In genomic region chr3:72520205-72520604, GRCh38 we compare ENCODE assay signal across 25 cellular contexts.
DNase-seq lines count a peak whose midpoint lies in the region; ATAC-seq, FAIRE-seq and TF ChIP-seq lines count a peak whose summit lies in the region.
"Had no signal": no experiment of that assay in that cellular context is flagged by ENCODE, and none has a peak within 500 bp of the region (broad histone marks: within the 10 kb centered on the region; RNA-seq: fewer than 3 reads in every experiment).

No MANE protein-coding gene starts in this region.

- H3K4me3 ChIP-seq in neutrophil (ENCODE audit: low read depth in 1 of 2, low read length in 1 of 2): no peak overlapping the region
- H3K4me3 ChIP-seq: adrenal gland, MG63, prostate gland had no signal

- H3K27me3 Mint-ChIP-seq in activated T-cell treated with anti-CD3 and anti-CD28 coated beads, Interleukin-2, amount 50 U/mL, for 24 hours: no peaks in the 10 kb centered on the region
- H3K27me3 Mint-ChIP-seq in activated T-helper 1 cell treated with anti-CD3 and anti-CD28 coated beads, Interleukin-12 subunit alpha, Interleukin-12 subunit beta, Interleukin-2, Interleukin-4 antibody, amounts not matched to agents 30 ng/mL and 10 ng/mL and 1 ng/mL, durations not matched to agents 14 hours and 24 hours and 36 hours (ENCODE audit: insufficient read depth): no peaks in the 10 kb centered on the region
- H3K27me3 Mint-ChIP-seq: memory B cell had no signal

- TF ChIP-seq CTCF in neutrophil (IDR thresholded peaks at IDR 0.05): no peak

- no peak for ATAC-seq in HG03469 (IDR thresholded peaks at IDR 0.05; ENCODE audit: unreplicated experiment)

- peak; percentile 46 for FAIRE-seq in GM12892 (lab: Jason Lieb, UNC)
- FAIRE-seq: RCC 7860 had no signal

- H3K27ac ChIP-seq in neutrophil: peak overlapping the region; percentile 47
- H3K27ac ChIP-seq: adrenal gland, prostate gland had no signal

- H3K4me1 Mint-ChIP-seq in activated T-cell treated with anti-CD3 and anti-CD28 coated beads, Interleukin-2, amount 50 U/mL, for 24 hours (ENCODE audit: low read depth): peaks cover 48% of the 10 kb centered on the region
- H3K4me1 Mint-ChIP-seq in activated T-helper 1 cell treated with anti-CD3 and anti-CD28 coated beads, Interleukin-12 subunit alpha, Interleukin-12 subunit beta, Interleukin-2, Interleukin-4 antibody, amounts not matched to agents 30 ng/mL and 10 ng/mL and 1 ng/mL, durations not matched to agents 14 hours and 24 hours and 36 hours (ENCODE audit: low read depth): peaks cover 57% of the 10 kb centered on the region

- intact Hi-C loops in activated T-helper 1 cell treated with anti-CD3 and anti-CD28 coated beads, Interleukin-12 subunit alpha, Interleukin-12 subunit beta, Interleukin-2, Interleukin-4 antibody, amounts not matched to agents 30 ng/mL and 10 ng/mL and 1 ng/mL, durations not matched to agents 14 hours and 24 hours and 36 hours (cut with micrococcal nuclease): no loop called here

- H3K9me3 ChIP-seq in neutrophil: no peaks in the 10 kb centered on the region
- H3K9me3 ChIP-seq: adrenal gland, BE2C, MG63, prostate gland had no signal

- peak overlapping the region; percentile 92 for H3K27ac Mint-ChIP-seq in activated T-cell treated with anti-CD3 and anti-CD28 coated beads, Interleukin-2, amount 50 U/mL, for 24 hours
- H3K27ac Mint-ChIP-seq in activated T-helper 1 cell treated with anti-CD3 and anti-CD28 coated beads, Interleukin-12 subunit alpha, Interleukin-12 subunit beta, Interleukin-2, Interleukin-4 antibody, amounts not matched to agents 30 ng/mL and 10 ng/mL and 1 ng/mL, durations not matched to agents 14 hours and 24 hours and 36 hours: peak overlapping the region; percentile 88
- H3K27ac Mint-ChIP-seq: memory B cell had no signal

- no peaks in the 10 kb centered on the region for H3K36me3 Mint-ChIP-seq in activated T-cell treated with anti-CD3 and anti-CD28 coated beads, Interleukin-2, amount 50 U/mL, for 24 hours (ENCODE audit: low read depth)
- no peaks in the 10 kb centered on the region for H3K36me3 Mint-ChIP-seq in activated T-helper 1 cell treated with anti-CD3 and anti-CD28 coated beads, Interleukin-12 subunit alpha, Interleukin-12 subunit beta, Interleukin-2, Interleukin-4 antibody, amounts not matched to agents 30 ng/mL and 10 ng/mL and 1 ng/mL, durations not matched to agents 14 hours and 24 hours and 36 hours (ENCODE audit: low read depth)
- H3K36me3 Mint-ChIP-seq: memory B cell had no signal

- H3K36me3 ChIP-seq in neutrophil: no peaks in the 10 kb centered on the region
- H3K36me3 ChIP-seq: adrenal gland, BE2C, MG63, prostate gland had no signal

- no peaks in the 10 kb centered on the region for H3K27me3 ChIP-seq in neutrophil
- H3K27me3 ChIP-seq: adrenal gland, BE2C, MG63 had no signal

- no peak for TF ChIP-seq POLR2A in GM12892 (IDR thresholded peaks at IDR 0.05; ENCODE audit: low read depth, low read length)

- no peak for DNase-seq in activated T-cell treated with anti-CD3 and anti-CD28 coated beads, Interleukin-2, amount 50 U/mL, for 24 hours
- no peak for DNase-seq in activated T-cell treated with anti-CD3 and anti-CD28 coated beads for 4 hours
- no peak for DNase-seq in GM12892 (ENCODE audit: insufficient read length)
- DNase-seq in activated T-helper 1 cell treated with anti-CD3 and anti-CD28 coated beads, Interleukin-12 subunit alpha, Interleukin-12 subunit beta, Interleukin-2, Interleukin-4 antibody, amounts not matched to agents 30 ng/mL and 10 ng/mL and 1 ng/mL, durations not matched to agents 14 hours and 24 hours and 36 hours (ENCODE audit: low spot score): no peak
- DNase-seq in activated CD4-positive, CD25-positive, alpha-beta regulatory T cell treated with anti-CD3 and anti-CD28 coated beads, Interleukin-2, amount 50 U/mL, for 72 hours: no peak
- no peak for DNase-seq in NCI-H226
- DNase-seq: ACHN; activated CD4-positive, CD25-positive, alpha-beta regulatory T cell; adrenal gland; BE2C; COR-L47; DMS79; GDM1; H7; NCI-H2029 treated with DMSO at 0.1 percent for 48 hours; NCI-H526 treated with DMSO at 0.1 percent for 48 hours; SIG-M5; stimulated activated CD4-positive, alpha-beta T cell treated with anti-CD3 and anti-CD28 coated beads, Interleukin-15, amount 100 ng/mL, for 24 hours had no signal

- peaks cover 32 to 37% of the 10 kb centered on the region in 2 experiments for H3K4me1 ChIP-seq in neutrophil (ENCODE audit: control insufficient read depth in 1 of 2, insufficient read depth in 1 of 2, low read depth in 1 of 2, low read length in 1 of 2)
- H3K4me1 ChIP-seq: prostate gland had no signal

- no peak overlapping the region for H3K4me3 Mint-ChIP-seq in activated T-cell treated with anti-CD3 and anti-CD28 coated beads, Interleukin-2, amount 50 U/mL, for 24 hours
- no peak overlapping the region for H3K4me3 Mint-ChIP-seq in activated T-helper 1 cell treated with anti-CD3 and anti-CD28 coated beads, Interleukin-12 subunit alpha, Interleukin-12 subunit beta, Interleukin-2, Interleukin-4 antibody, amounts not matched to agents 30 ng/mL and 10 ng/mL and 1 ng/mL, durations not matched to agents 14 hours and 24 hours and 36 hours
- H3K4me3 Mint-ChIP-seq: memory B cell, neural crest cell had no signal

- H3K9me3 Mint-ChIP-seq in activated T-cell treated with anti-CD3 and anti-CD28 coated beads, Interleukin-2, amount 50 U/mL, for 24 hours: no peaks in the 10 kb centered on the region
- H3K9me3 Mint-ChIP-seq in activated T-helper 1 cell treated with anti-CD3 and anti-CD28 coated beads, Interleukin-12 subunit alpha, Interleukin-12 subunit beta, Interleukin-2, Interleukin-4 antibody, amounts not matched to agents 30 ng/mL and 10 ng/mL and 1 ng/mL, durations not matched to agents 14 hours and 24 hours and 36 hours: peaks cover 5% of the 10 kb centered on the region
- H3K9me3 Mint-ChIP-seq: memory B cell, neural crest cell had no signal
